1 cellular context compared by ENCODE assay signal in genomic region chr3:151775314-151776258, GRCh38.
TF ChIP-seq lines count a peak whose summit lies in the region.

No MANE protein-coding gene starts in this region.

TF ChIP-seq in GM23338, 12 proteins besides CTCF, POLR2A, EP300 and RAD21 (continued from another document):
- TF ChIP-seq ZNF462 (CRISPR knock-in tag; IDR thresholded peaks at IDR 0.05) (no peak), POLR2AphosphoS5 (IDR thresholded peaks at IDR 0.05; ENCODE audit: low read depth) (no peak), NANOG (IDR thresholded peaks at IDR 0.05; ENCODE audit: borderline replicate concordance) (no peak), ETS1 (IDR thresholded peaks at IDR 0.05) (no peak), JUNB (IDR thresholded peaks at IDR 0.05; ENCODE audit: unreplicated experiment) (no peak), EZH2 (IDR thresholded peaks at IDR 0.05; ENCODE audit: low read depth, unreplicated experiment) (no peak), STAT1 (IDR thresholded peaks at IDR 0.05; ENCODE audit: unreplicated experiment) (no peak), ZNF331 (CRISPR knock-in tag; IDR thresholded peaks at IDR 0.05; ENCODE audit: low read depth) (no peak), ZNF114 (CRISPR knock-in tag; IDR thresholded peaks at IDR 0.05) (no peak), CREB1 (CRISPR knock-in tag; IDR thresholded peaks at IDR 0.05; ENCODE audit: low read depth) (no peak)
